ENCODE assay signal across 8 cellular contexts in genomic region chr2:128027278-128027800, GRCh38. TPM values are rescaled to one million over a fixed set of nuclear protein-coding genes. Genes with fewer than 3 reads are reported as not detected.
A peak's percentile ranks its signal among the peaks of the same experiment; 100 is the strongest.
DNase-seq lines count a peak whose midpoint lies in the region; TF ChIP-seq lines count a peak whose summit lies in the region.

No MANE protein-coding gene starts in this region.

- H3K27ac Mint-ChIP-seq in stimulated activated naive CD8-positive, alpha-beta T cell treated with anti-CD3 and anti-CD28 coated beads, Interleukin-15, Interleukin-2, amounts not matched to agents 100 ng/mL and 50 ng/mL, for 24 hours: no peak overlapping the region

- H3K79me2 ChIP-seq in neural cell (replicated peaks; ENCODE audit: insufficient read depth, low read length): peaks cover 29% of the 10 kb centered on the region

- H3K27me3 ChIP-seq in MG63: no peaks in the 10 kb centered on the region
- H3K27me3 ChIP-seq in neural cell (ENCODE audit: insufficient read depth, low read depth, low read length): no peaks in the 10 kb centered on the region

- DNase-seq in ELF-1 (ENCODE audit: low read depth, low spot score): peak; percentile 99
- DNase-seq in HCEC 1CT: peak; percentile 99
- DNase-seq in MG63: peak; percentile 100
- peak; percentile 95 to 97 for DNase-seq in SHP77 (lab: John Stamatoyannopoulos, UW)
- DNase-seq in activated gamma-delta T cell (lab: John Stamatoyannopoulos, UW): peak; percentile 100
- DNase-seq in foreskin fibroblast: peak; percentile 100

- peaks cover 2% of the 10 kb centered on the region for H3K36me3 ChIP-seq in MG63
- no peaks in the 10 kb centered on the region for H3K36me3 ChIP-seq in neural cell (ENCODE audit: insufficient read depth, low read length)

- no peaks in the 10 kb centered on the region for H3K9me3 Mint-ChIP-seq in stimulated activated naive CD8-positive, alpha-beta T cell treated with anti-CD3 and anti-CD28 coated beads, Interleukin-15, Interleukin-2, amounts not matched to agents 100 ng/mL and 50 ng/mL, for 24 hours

- H3K4me3 Mint-ChIP-seq in stimulated activated naive CD8-positive, alpha-beta T cell treated with anti-CD3 and anti-CD28 coated beads, Interleukin-15, Interleukin-2, amounts not matched to agents 100 ng/mL and 50 ng/mL, for 24 hours: peak overlapping the region; percentile 95

- no peak for TF ChIP-seq CTCF in foreskin fibroblast (IDR thresholded peaks at IDR 0.05; ENCODE audit: low read depth, low read length)
- no peak for TF ChIP-seq CTCF in neural cell (IDR thresholded peaks at IDR 0.05; ENCODE audit: poor library complexity, severe bottlenecking)

- H3K4me3 ChIP-seq in MG63: peak overlapping the region; percentile 95
- H3K4me3 ChIP-seq in foreskin fibroblast (ENCODE audit: low read depth in 1 of 2, low read length in 2 of 2): peak overlapping the region; percentile 70 to 80
- H3K4me3 ChIP-seq in neural cell (ENCODE audit: low read length): peak overlapping the region; percentile 99

- H4K20me1 ChIP-seq in neural cell (ENCODE audit: insufficient read depth): no peaks in the 10 kb centered on the region

- no peaks in the 10 kb centered on the region for H3K27me3 Mint-ChIP-seq in stimulated activated naive CD8-positive, alpha-beta T cell treated with anti-CD3 and anti-CD28 coated beads, Interleukin-15, Interleukin-2, amounts not matched to agents 100 ng/mL and 50 ng/mL, for 24 hours

- H3K4me2 ChIP-seq in neural cell (ENCODE audit: low read length): no peak overlapping the region

- H3F3A ChIP-seq in neural cell (ENCODE audit: insufficient read depth, low read length, poor library complexity, severe bottlenecking): no peaks in the 10 kb centered on the region

- H3K36me3 Mint-ChIP-seq in stimulated activated naive CD8-positive, alpha-beta T cell treated with anti-CD3 and anti-CD28 coated beads, Interleukin-15, Interleukin-2, amounts not matched to agents 100 ng/mL and 50 ng/mL, for 24 hours (ENCODE audit: low read depth): peaks cover 6% of the 10 kb centered on the region

- no peak for TF ChIP-seq RAD21 in neural cell (conservative IDR thresholded peaks at IDR 0.05)

- H3K9ac ChIP-seq in neural cell (ENCODE audit: low read length): peak overlapping the region; percentile 93

- H3K27ac ChIP-seq in neural cell (ENCODE audit: low read length): peak overlapping the region; percentile 89

- peak overlapping the region; percentile 85 for H2AFZ ChIP-seq in neural cell (ENCODE audit: low read depth, low read length)

- no peaks in the 10 kb centered on the region for H3K9me3 ChIP-seq in MG63
- H3K9me3 ChIP-seq in neural cell (ENCODE audit: low read length): no peaks in the 10 kb centered on the region

- no peaks in the 10 kb centered on the region for H3K9me2 ChIP-seq in neural cell (ENCODE audit: insufficient read depth, low read length)

- H3K4me1 Mint-ChIP-seq in stimulated activated naive CD8-positive, alpha-beta T cell treated with anti-CD3 and anti-CD28 coated beads, Interleukin-15, Interleukin-2, amounts not matched to agents 100 ng/mL and 50 ng/mL, for 24 hours (ENCODE audit: low read depth): peaks cover 19% of the 10 kb centered on the region

- TF ChIP-seq EP300 in neural cell (conservative IDR thresholded peaks at IDR 0.05; ENCODE audit: poor library complexity, severe bottlenecking): no peak

TF ChIP-seq in neural cell, 6 proteins besides CTCF, POLR2A, EP300 and RAD21:
- TF ChIP-seq MXI1 (conservative IDR thresholded peaks at IDR 0.05; ENCODE audit: poor library complexity, severe bottlenecking): no peak
- no peak for TF ChIP-seq POLR2AphosphoS5 (IDR thresholded peaks at IDR 0.05)
- no peak for TF ChIP-seq SMC3 (conservative IDR thresholded peaks at IDR 0.05; ENCODE audit: poor library complexity)
- TF ChIP-seq EZH2 (IDR thresholded peaks at IDR 0.05; ENCODE audit: borderline replicate concordance, insufficient read depth, low read length, poor library complexity, severe bottlenecking): no peak
- TF ChIP-seq, protein P1, sequence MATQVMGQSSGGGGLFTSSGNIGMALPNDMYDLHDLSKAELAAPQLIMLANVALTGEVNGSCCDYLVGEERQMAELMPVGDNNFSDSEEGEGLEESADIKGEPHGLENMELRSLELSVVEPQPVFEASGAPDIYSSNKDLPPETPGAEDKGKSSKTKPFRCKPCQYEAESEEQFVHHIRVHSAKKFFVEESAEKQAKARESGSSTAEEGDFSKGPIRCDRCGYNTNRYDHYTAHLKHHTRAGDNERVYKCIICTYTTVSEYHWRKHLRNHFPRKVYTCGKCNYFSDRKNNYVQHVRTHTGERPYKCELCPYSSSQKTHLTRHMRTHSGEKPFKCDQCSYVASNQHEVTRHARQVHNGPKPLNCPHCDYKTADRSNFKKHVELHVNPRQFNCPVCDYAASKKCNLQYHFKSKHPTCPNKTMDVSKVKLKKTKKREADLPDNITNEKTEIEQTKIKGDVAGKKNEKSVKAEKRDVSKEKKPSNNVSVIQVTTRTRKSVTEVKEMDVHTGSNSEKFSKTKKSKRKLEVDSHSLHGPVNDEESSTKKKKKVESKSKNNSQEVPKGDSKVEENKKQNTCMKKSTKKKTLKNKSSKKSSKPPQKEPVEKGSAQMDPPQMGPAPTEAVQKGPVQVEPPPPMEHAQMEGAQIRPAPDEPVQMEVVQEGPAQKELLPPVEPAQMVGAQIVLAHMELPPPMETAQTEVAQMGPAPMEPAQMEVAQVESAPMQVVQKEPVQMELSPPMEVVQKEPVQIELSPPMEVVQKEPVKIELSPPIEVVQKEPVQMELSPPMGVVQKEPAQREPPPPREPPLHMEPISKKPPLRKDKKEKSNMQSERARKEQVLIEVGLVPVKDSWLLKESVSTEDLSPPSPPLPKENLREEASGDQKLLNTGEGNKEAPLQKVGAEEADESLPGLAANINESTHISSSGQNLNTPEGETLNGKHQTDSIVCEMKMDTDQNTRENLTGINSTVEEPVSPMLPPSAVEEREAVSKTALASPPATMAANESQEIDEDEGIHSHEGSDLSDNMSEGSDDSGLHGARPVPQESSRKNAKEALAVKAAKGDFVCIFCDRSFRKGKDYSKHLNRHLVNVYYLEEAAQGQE (IDR thresholded peaks at IDR 0.05; ENCODE audit: borderline replicate concordance): no peak
- TF ChIP-seq TAF1 (IDR thresholded peaks at IDR 0.05; ENCODE audit: low read depth): peak; percentile 88
TF ChIP-seq in neural cell: peak in this region for 1.

RNA-seq across cellular contexts. Expression of gene SAP130, which starts 0.5 kb away (rescaled TPM):
- 4.4 and 4.9 TPM in 2 replicates for total RNA-seq in MG63 (2014; rRNA removed; shearing (Covaris generic); ENCODE audit: low replicate concordance)
- polyA plus RNA-seq in neural cell: 5.6 and 5.8 TPM in 2 replicates
- 14.6 and 17.0 TPM in 2 replicates for polyA minus RNA-seq in neural cell

Comparison
In these comparisons a context has a peak if more than half of its experiments do, and no peak if none do; other contexts are left out.
1. Peak in every context shown above with its lines: DNase-seq, H3K4me3 ChIP-seq and H3K27ac ChIP-seq.